In genomic region chr11:128881221-128881620, GRCh38 we compare ENCODE assay signal across 24 cellular contexts. TPM values are rescaled to one million over a fixed set of nuclear protein-coding genes. Genes with fewer than 3 reads are reported as not detected.
"Had no signal": no experiment of that assay in that cellular context is flagged by ENCODE, and none has a peak within 500 bp of the region (broad histone marks: within the 10 kb centered on the region; RNA-seq: fewer than 3 reads in every experiment).

No MANE protein-coding gene starts in this region.

- H3K36me3 Mint-ChIP-seq: naive thymus-derived CD8-positive, alpha-beta T cell; stimulated activated naive B cell treated with anti-CD40 and anti-IgM and Interleukin-4, amounts not matched to agents 10 μg/mL and 1 μg/mL and 100 μg/mL, for 72 hours had no signal

- ATAC-seq: esophagus mucosa; heart left ventricle; left lobe of liver; mucosa of descending colon; naive thymus-derived CD8-positive, alpha-beta T cell; psoas muscle; sciatic nerve; stimulated activated naive B cell treated with anti-CD40 and anti-IgM and Interleukin-4, amounts not matched to agents 10 μg/mL and 1 μg/mL and 100 μg/mL, for 72 hours had no signal

- H3K27ac Mint-ChIP-seq: naive thymus-derived CD8-positive, alpha-beta T cell; stimulated activated naive B cell treated with anti-CD40 and anti-IgM and Interleukin-4, amounts not matched to agents 10 μg/mL and 1 μg/mL and 100 μg/mL, for 72 hours had no signal

- H3K4me3 Mint-ChIP-seq: naive thymus-derived CD8-positive, alpha-beta T cell; stimulated activated naive B cell treated with anti-CD40 and anti-IgM and Interleukin-4, amounts not matched to agents 10 μg/mL and 1 μg/mL and 100 μg/mL, for 72 hours had no signal

- H3K4me1 Mint-ChIP-seq: naive thymus-derived CD8-positive, alpha-beta T cell; stimulated activated naive B cell treated with anti-CD40 and anti-IgM and Interleukin-4, amounts not matched to agents 10 μg/mL and 1 μg/mL and 100 μg/mL, for 72 hours had no signal

- H3K36me3 ChIP-seq: heart left ventricle, neutrophil, stomach had no signal

- H3K9me3 ChIP-seq: heart left ventricle, mucosa of descending colon, neutrophil, psoas muscle, stomach had no signal

- DNase-seq: cortex of kidney; effector CD8-positive, alpha-beta T cell; heart left ventricle; hypothalamus; islet precursor cell; mammary epithelial cell; mucosa of descending colon; naive thymus-derived CD8-positive, alpha-beta T cell; psoas muscle; stimulated activated CD4-positive, alpha-beta T cell treated with anti-CD3 and anti-CD28 coated beads, Interleukin-2, amount 100 ng/mL, for 24 hours; stimulated activated CD4-positive, alpha-beta T cell treated with anti-CD3 and anti-CD28 coated beads, Interleukin-4, amount 100 ng/mL, for 4 hours; stimulated activated naive B cell treated with anti-CD40 and anti-IgM and Interleukin-4, amounts not matched to agents 10 μg/mL and 1 μg/mL and 100 μg/mL, for 72 hours; stomach; trophoblast cell had no signal

- H3K4me1 ChIP-seq: heart left ventricle, psoas muscle, stomach had no signal

- H3K9me3 Mint-ChIP-seq: naive thymus-derived CD8-positive, alpha-beta T cell; stimulated activated naive B cell treated with anti-CD40 and anti-IgM and Interleukin-4, amounts not matched to agents 10 μg/mL and 1 μg/mL and 100 μg/mL, for 72 hours had no signal

- H3K4me3 ChIP-seq: dorsolateral prefrontal cortex, heart left ventricle, mucosa of descending colon, psoas muscle, skin epidermis, stomach had no signal

RNA-seq across cellular contexts. Expression of gene KCNJ5, which starts 9.9 kb away (rescaled TPM):
- total RNA-seq: naive thymus-derived CD8-positive, alpha-beta T cell had no signal
- polyA plus RNA-seq: naive thymus-derived CD8-positive, alpha-beta T cell had no signal

RNA-seq across cellular contexts. Expression of gene KCNJ1, which starts 14.1 kb away (rescaled TPM):
- total RNA-seq: esophagus mucosa; fibroblast of lung; frontal cortex; glomerular endothelial cell; left lobe of liver; mammary epithelial cell; mucosa of descending colon; naive thymus-derived CD8-positive, alpha-beta T cell; osteoblast; psoas muscle; stomach had no signal
- polyA plus RNA-seq: fibroblast of lung; naive thymus-derived CD8-positive, alpha-beta T cell; psoas muscle had no signal
